Comparison of ENCODE assay signal across 8 cellular contexts in genomic region chr12:103505371-103506236, GRCh38. TPM values are rescaled to one million over a fixed set of nuclear protein-coding genes. Genes with fewer than 3 reads are reported as not detected.
DNase-seq lines count a peak whose midpoint lies in the region; ATAC-seq, FAIRE-seq and TF ChIP-seq lines count a peak whose summit lies in the region.

No MANE protein-coding gene starts in this region.

- peaks cover 13% of the 10 kb centered on the region for H3K4me1 ChIP-seq in keratinocyte (ENCODE audit: control insufficient read depth, extremely low read depth, insufficient read depth, low read length)
- H3K4me1 ChIP-seq in prostate gland (replicated peaks) = no peaks in the 10 kb centered on the region
- no peaks in the 10 kb centered on the region for H3K4me1 ChIP-seq in thyroid gland

- no peaks in the 10 kb centered on the region for H4K20me1 ChIP-seq in keratinocyte (ENCODE audit: control insufficient read depth, extremely low read depth, insufficient read depth, low read length)

- ATAC-seq in GM18508 (IDR thresholded peaks at IDR 0.05; ENCODE audit: insufficient read depth, unreplicated experiment) = peak; percentile 95
- ATAC-seq in GM21619 (IDR thresholded peaks at IDR 0.05; ENCODE audit: unreplicated experiment) = peak; percentile 96

- FAIRE-seq in keratinocyte (lab: Jason Lieb, UNC) = peak; percentile 99

- intact Hi-C loops in prostate gland (cut with DNase I) (no loop called here), thyroid gland (cut with DNase I) (no loop called here)

- peak overlapping the region; percentile 64 for H3K9ac ChIP-seq in keratinocyte (ENCODE audit: control insufficient read depth, extremely low read depth, insufficient read depth, low read length)

- H3K9me1 ChIP-seq in keratinocyte (ENCODE audit: control insufficient read depth, extremely low read depth, insufficient read depth, low read length) = no peaks in the 10 kb centered on the region

- H3K79me2 ChIP-seq in keratinocyte (ENCODE audit: control insufficient read depth, insufficient read depth, low read length) = no peaks in the 10 kb centered on the region

- H3K27ac ChIP-seq in keratinocyte (ENCODE audit: control insufficient read depth, insufficient read depth, low read length) (peak overlapping the region; percentile 85), prostate gland (no peak overlapping the region), thyroid gland (no peak overlapping the region)

- no peaks in the 10 kb centered on the region for H3K36me3 ChIP-seq in keratinocyte (ENCODE audit: control insufficient read depth in 2 of 2, extremely low read depth in 1 of 2, insufficient read depth in 2 of 2, low read length in 2 of 2)
- no peaks in the 10 kb centered on the region for H3K36me3 ChIP-seq in prostate gland
- H3K36me3 ChIP-seq in thyroid gland = no peaks in the 10 kb centered on the region

- DNase-seq in M059J (ENCODE audit: low read depth) (peak; percentile 56), keratinocyte (ENCODE audit: low read depth, low spot score) (peak; percentile 94), SW 1271 (lab: John Stamatoyannopoulos, UW) (no peak), prostate gland (ENCODE audit: low spot score) (no peak), COLO829 (ENCODE audit: low spot score) (no peak), thyroid gland (no peak)

- H2AFZ ChIP-seq in keratinocyte (ENCODE audit: control insufficient read depth, low read length) = peak overlapping the region; percentile 58

- H3K27me3 ChIP-seq in keratinocyte (ENCODE audit: control insufficient read depth, extremely low read depth, insufficient read depth, low read length) (no peaks in the 10 kb centered on the region), prostate gland (replicated peaks; ENCODE audit: insufficient read depth) (no peaks in the 10 kb centered on the region), thyroid gland (no peaks in the 10 kb centered on the region)

- TF ChIP-seq POLR2A in prostate gland (IDR thresholded peaks at IDR 0.05) (no peak), thyroid gland (IDR thresholded peaks at IDR 0.05) (no peak)

- H3K4me3 ChIP-seq in keratinocyte (ENCODE audit: control insufficient read depth in 2 of 3, extremely low read depth in 1 of 3, insufficient read depth in 2 of 3, low read depth in 1 of 3, low read length in 3 of 3) (no peak overlapping the region), prostate gland (no peak overlapping the region), thyroid gland (replicated peaks in 1 of 3) (no peak overlapping the region)

- no peak overlapping the region for H3K4me2 ChIP-seq in keratinocyte (ENCODE audit: control insufficient read depth, extremely low read depth, insufficient read depth, low read depth, low read length)

- WGBS in prostate gland = 82% methylated on average over 9 of the region's 9 CpGs
- 75 to 86% methylated on average over 9 of the region's 9 CpGs for WGBS in thyroid gland, 2 donors

- H3K9me3 ChIP-seq in keratinocyte (ENCODE audit: control insufficient read depth, low read depth, low read length) = no peaks in the 10 kb centered on the region
- no peaks in the 10 kb centered on the region for H3K9me3 ChIP-seq in prostate gland
- H3K9me3 ChIP-seq in thyroid gland = no peaks in the 10 kb centered on the region

- dilution Hi-C loops in keratinocyte (cut with MboI; ENCODE audit: extremely low pct_ligation_motif_present, low sequenced_read_pairs) = no loop called here

- TF ChIP-seq CTCF in keratinocyte (optimal IDR thresholded peaks at IDR 0.05 in 1 of 3, IDR thresholded peaks at IDR 0.05 in 1 of 3, conservative IDR thresholded peaks at IDR 0.05 in 1 of 3; ENCODE audit: extremely low read depth in 1 of 3, insufficient read depth in 2 of 3, low read length in 3 of 3) (no peak), prostate gland (IDR thresholded peaks at IDR 0.05) (no peak), thyroid gland (IDR thresholded peaks at IDR 0.05) (no peak)

RNA-seq across cellular contexts. Expression of gene C12orf42, which starts 9.8 kb away (rescaled TPM):
- total RNA-seq in M059J (2014; rRNA removed; shearing (Covaris generic)) = not detected in 2 replicates
- polyA plus RNA-seq in keratinocyte = 0.03 to 0.08 TPM in 2 of 3 replicates, not detected in the other
- not detected for polyA plus RNA-seq in keratinocyte (2011; ENCODE audit: low read depth)
- not detected in 2 replicates for polyA plus RNA-seq in keratinocyte (2011; cell fraction: cytosol; rRNA removed)
- not detected in 2 replicates for polyA plus RNA-seq in keratinocyte (2011; cell fraction: nucleus; rRNA removed)
- not detected in 2 replicates for polyA plus RNA-seq in keratinocyte (2012; ENCODE audit: low replicate concordance)
- polyA minus RNA-seq in keratinocyte = not detected in 3 replicates
- polyA minus RNA-seq in keratinocyte (2011; cell fraction: cytosol; rRNA and poly(A)+ RNA removed) = not detected
- not detected in 2 replicates for polyA minus RNA-seq in keratinocyte (2011; cell fraction: nucleus; rRNA and poly(A)+ RNA removed)
- 1 to 10 TPM in 1 of 2 donors, not detected in 1; 6.6 TPM for total RNA-seq in prostate gland
- total RNA-seq in thyroid gland = not detected

Comparison
In these comparisons a context has a peak if more than half of its experiments do, and no peak if none do; other contexts are left out.
1. DNase-seq: peak in M059J (single experiment) and keratinocyte (single experiment); none in SW 1271 (0 of 2), prostate gland (single experiment), COLO829 (single experiment) and thyroid gland (0 of 2).